Comparison of ENCODE assay signal across 8 cellular contexts in the genomic region with DNA sequence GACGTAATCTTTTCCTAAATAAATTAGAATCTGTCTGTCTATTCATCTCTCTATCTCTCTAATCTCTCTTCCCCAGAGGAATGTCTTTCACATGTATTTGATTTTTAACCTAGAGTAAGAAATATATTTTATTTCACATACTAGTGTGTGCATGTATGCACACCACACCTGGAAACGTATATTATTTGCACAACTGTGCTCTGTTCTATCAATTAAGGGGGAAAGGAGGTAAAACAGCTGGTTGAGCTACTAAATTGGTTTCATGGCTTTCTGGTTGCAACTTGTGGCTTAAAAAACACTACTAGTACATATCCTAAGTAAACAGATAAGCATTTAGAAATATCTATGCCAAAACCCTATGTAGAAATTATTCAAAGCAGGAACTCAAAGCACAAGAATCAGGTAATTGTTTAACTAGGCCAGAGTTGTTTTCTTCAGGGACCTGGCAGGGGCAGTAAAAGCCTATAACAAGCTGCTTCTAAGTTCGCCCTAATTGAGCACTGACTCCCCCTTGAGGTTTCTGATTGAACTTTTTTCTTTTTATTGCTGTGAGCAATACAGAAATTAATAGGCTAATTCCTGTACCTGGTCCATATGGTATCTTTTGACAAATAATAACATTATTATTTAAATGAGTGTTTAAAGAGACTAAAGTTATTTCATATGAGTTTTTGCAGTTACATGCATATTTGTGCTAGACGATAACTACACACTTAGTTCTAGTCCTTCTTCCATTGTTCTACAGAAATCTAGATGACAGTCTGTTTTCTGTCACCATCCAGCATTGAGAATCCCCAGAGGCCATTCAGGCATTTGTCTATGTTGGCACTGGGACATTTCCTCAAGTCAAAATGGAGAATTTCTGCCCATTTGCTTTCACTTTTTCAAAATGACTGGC.
A peak's percentile ranks its signal among the peaks of the same experiment; 100 is the strongest.
DNase-seq lines count a peak whose midpoint lies in the region; ATAC-seq, FAIRE-seq and TF ChIP-seq lines count a peak whose summit lies in the region.

No MANE protein-coding gene starts in this region.

- DNase-seq in AG04450 (ENCODE audit: low read depth, low spot score): no peak
- peak; percentile 74 for DNase-seq in NAMALWA (ENCODE audit: low spot score)
- DNase-seq in SK-N-DZ (ENCODE audit: low spot score): peak; percentile 38
- peak; percentile 15 for DNase-seq in foreskin melanocyte
- peak; percentile 48 for DNase-seq in small intestine

- POLR2A ChIA-PET in AG04450 (lab: Yijun Ruan, JAX): no interaction called here

- H3K27me3 ChIP-seq in AG04450 (ENCODE audit: control insufficient read depth, insufficient read depth, low read length) (peaks cover 4% of the 10 kb centered on the region), small intestine (ENCODE audit: control insufficient read depth in 2 of 2, insufficient read depth in 2 of 2, low read length in 2 of 2) (no peaks in the 10 kb centered on the region)

- no peak for TF ChIP-seq POLR2A in GM18505 (IDR thresholded peaks at IDR 0.05; ENCODE audit: borderline replicate concordance, extremely low read depth, insufficient read depth, insufficient read length)

- H3K27ac ChIP-seq in AG04450 (ENCODE audit: low read depth, low read length) (no peak overlapping the region), small intestine (ENCODE audit: low read depth in 1 of 2, low read length in 1 of 2) (no peak overlapping the region)

- no peaks in the 10 kb centered on the region for H3K9me3 ChIP-seq in AG04450 (ENCODE audit: control insufficient read depth, insufficient read depth, low read length)
- H3K9me3 ChIP-seq in small intestine (ENCODE audit: control insufficient read depth, low read depth): no peaks in the 10 kb centered on the region

- 37 to 48% (median 43%) methylated on average over 4 of the region's 4 CpGs for WGBS in small intestine, 3 donors

- CTCF ChIA-PET in AG04450 (lab: Charles Lee): interaction anchor here (0.6 to 8.2 kb wide), 18 partner anchors 9 to 195 kb away, joined by 3 to 97 read pairs (median 5); no protein-coding TSS in a partner anchor

- H3K4me1 ChIP-seq in small intestine (ENCODE audit: control insufficient read depth in 2 of 2, insufficient read depth in 1 of 2, low read depth in 1 of 2, low read length in 1 of 2): no peaks in the 10 kb centered on the region

- no peaks in the 10 kb centered on the region for H3K36me3 ChIP-seq in small intestine (ENCODE audit: control insufficient read depth in 2 of 2, insufficient read depth in 2 of 2, low read length in 2 of 2)

- H3K4me3 ChIP-seq in AG04450 (ENCODE audit: low read depth, low read length) (no peak overlapping the region), small intestine (ENCODE audit: low read depth in 1 of 2, low read length in 2 of 2) (no peak overlapping the region)

- no peak for FAIRE-seq in small intestine (lab: Jason Lieb, UNC)

- TF ChIP-seq CTCF in AG04450 (IDR thresholded peaks at IDR 0.05; ENCODE audit: low read depth, low read length): peak; percentile 74

- peak; percentile 96 for ATAC-seq in GM18505 (IDR thresholded peaks at IDR 0.05; ENCODE audit: unreplicated experiment)
- ATAC-seq in HG02763 (IDR thresholded peaks at IDR 0.05; ENCODE audit: unreplicated experiment): peak; percentile 78
- no peak for ATAC-seq in esophagus mucosa
